ENCODE assay signal across 1 cellular context in genomic region chr14:23469127-23469905, GRCh38.
A peak's percentile ranks its signal among the peaks of the same experiment; 100 is the strongest.
TF ChIP-seq lines count a peak whose summit lies in the region.

NGDN (plus strand) TSS chr14:23469703; CDS start chr14:23469716, 13 bp downstream.

TF ChIP-seq in HepG2, 621 proteins besides CTCF, POLR2A, EP300 and RAD21 (continued from another document and continues in another):
- TF ChIP-seq FUBP1 (CRISPR knock-in tag; IDR thresholded peaks at IDR 0.05; ENCODE audit: borderline replicate concordance) (no peak), SRSF1 (optimal IDR thresholded peaks at IDR 0.05; ENCODE audit: low read depth, low read length) (peak; percentile 85), ELF1 (CRISPR knock-in tag; IDR thresholded peaks at IDR 0.05) (peak; percentile 96), ZNF205 (CRISPR knock-in tag; IDR thresholded peaks at IDR 0.05) (peak; percentile 83), NFYB (CRISPR knock-in tag; IDR thresholded peaks at IDR 0.05) (peak; percentile 99), HES4 (CRISPR knock-in tag; IDR thresholded peaks at IDR 0.05; ENCODE audit: borderline replicate concordance) (peak; percentile 77; the same call in 1 of the 2 replicates), ZNF232 (CRISPR knock-in tag; IDR thresholded peaks at IDR 0.05; ENCODE audit: borderline replicate concordance) (peak; percentile 91), NR2C2 (CRISPR knock-in tag; IDR thresholded peaks at IDR 0.05; ENCODE audit: borderline replicate concordance) (peak; percentile 84), ELF4 (CRISPR knock-in tag; IDR thresholded peaks at IDR 0.05; ENCODE audit: borderline replicate concordance) (peak; percentile 97; the same call in 1 of the 2 replicates), ZNF850 (CRISPR knock-in tag; conservative IDR thresholded peaks at IDR 0.05) (no peak), DBP (CRISPR knock-in tag; IDR thresholded peaks at IDR 0.05; ENCODE audit: not compliant biosample characterization) (peak; percentile 52), STAT6 (CRISPR knock-in tag; IDR thresholded peaks at IDR 0.05; ENCODE audit: borderline replicate concordance) (peak; percentile 85; the same call in 1 of the 2 replicates), EED (CRISPR knock-in tag; IDR thresholded peaks at IDR 0.05) (peak; percentile 100), MTA1 (CRISPR knock-in tag; IDR thresholded peaks at IDR 0.05; ENCODE audit: borderline replicate concordance) (no peak; the same call in 1 of the 2 replicates), KDM5A (IDR thresholded peaks at IDR 0.05; ENCODE audit: borderline replicate concordance, low read length) (peak; percentile 100), ZNF276 (CRISPR knock-in tag; IDR thresholded peaks at IDR 0.05; ENCODE audit: low read depth) (no peak), THRA (CRISPR knock-in tag; IDR thresholded peaks at IDR 0.05; ENCODE audit: borderline replicate concordance) (peak; percentile 84; the same call in 1 of the 2 replicates), ZNF230 (CRISPR knock-in tag; IDR thresholded peaks at IDR 0.05) (peak; percentile 94), ZNF468 (CRISPR knock-in tag; IDR thresholded peaks at IDR 0.05) (peak; percentile 20; the same call in 1 of the 2 replicates), ZNF318 (CRISPR knock-in tag; IDR thresholded peaks at IDR 0.05) (0 out of 2 replicates have a peak, but pooled peaks have one; percentile 67), ZNF773 (CRISPR knock-in tag; IDR thresholded peaks at IDR 0.05; ENCODE audit: borderline replicate concordance) (peak; percentile 58; the same call in 1 of the 2 replicates), E2F5 (CRISPR knock-in tag; conservative IDR thresholded peaks at IDR 0.05) (peak; percentile 88), NBN (conservative IDR thresholded peaks at IDR 0.05) (no peak), RORA (CRISPR knock-in tag; IDR thresholded peaks at IDR 0.05) (no peak), ATRX (CRISPR knock-in tag; IDR thresholded peaks at IDR 0.05; ENCODE audit: borderline replicate concordance) (no peak; the same call in 1 of the 2 replicates), ATF5 (CRISPR knock-in tag; IDR thresholded peaks at IDR 0.05; ENCODE audit: low read depth) (peak; percentile 28; the same call in 1 of the 2 replicates), DPF2 (CRISPR knock-in tag; IDR thresholded peaks at IDR 0.05; ENCODE audit: borderline replicate concordance, low read depth) (no peak), NR2F1 (CRISPR knock-in tag; IDR thresholded peaks at IDR 0.05) (peak in 1 of 2 experiments; percentile 0; a peak in 1 of 4 replicates), KLF9 (CRISPR knock-in tag; IDR thresholded peaks at IDR 0.05; ENCODE audit: low read depth) (peak; percentile 66; the same call in 1 of the 2 replicates), ZNF780A (CRISPR knock-in tag; IDR thresholded peaks at IDR 0.05) (no peak), ZNF564 (CRISPR knock-in tag; IDR thresholded peaks at IDR 0.05) (peak; percentile 85; the same call in 1 of the 2 replicates), DRAP1 (CRISPR knock-in tag; IDR thresholded peaks at IDR 0.05) (peak; percentile 89), ZFYVE20 (CRISPR knock-in tag; IDR thresholded peaks at IDR 0.05; ENCODE audit: borderline replicate concordance, low read depth) (peak; percentile 97; the same call in 1 of the 2 replicates), NFE2L1 (CRISPR knock-in tag; IDR thresholded peaks at IDR 0.05; ENCODE audit: borderline replicate concordance) (peak; percentile 81; the same call in 1 of the 2 replicates), ZNF274 (CRISPR knock-in tag; IDR thresholded peaks at IDR 0.05) (peak; percentile 28), ZFP36L2 (CRISPR knock-in tag; IDR thresholded peaks at IDR 0.05) (peak; percentile 79; the same call in 1 of the 2 replicates), GMEB1 (CRISPR knock-in tag; IDR thresholded peaks at IDR 0.05; ENCODE audit: borderline replicate concordance) (peak; percentile 68; the same call in 1 of the 2 replicates), GATA4 (IDR thresholded peaks at IDR 0.05; ENCODE audit: borderline replicate concordance, low read depth) (peak; percentile 71; the same call in 1 of the 2 replicates)
